In the genomic region with DNA sequence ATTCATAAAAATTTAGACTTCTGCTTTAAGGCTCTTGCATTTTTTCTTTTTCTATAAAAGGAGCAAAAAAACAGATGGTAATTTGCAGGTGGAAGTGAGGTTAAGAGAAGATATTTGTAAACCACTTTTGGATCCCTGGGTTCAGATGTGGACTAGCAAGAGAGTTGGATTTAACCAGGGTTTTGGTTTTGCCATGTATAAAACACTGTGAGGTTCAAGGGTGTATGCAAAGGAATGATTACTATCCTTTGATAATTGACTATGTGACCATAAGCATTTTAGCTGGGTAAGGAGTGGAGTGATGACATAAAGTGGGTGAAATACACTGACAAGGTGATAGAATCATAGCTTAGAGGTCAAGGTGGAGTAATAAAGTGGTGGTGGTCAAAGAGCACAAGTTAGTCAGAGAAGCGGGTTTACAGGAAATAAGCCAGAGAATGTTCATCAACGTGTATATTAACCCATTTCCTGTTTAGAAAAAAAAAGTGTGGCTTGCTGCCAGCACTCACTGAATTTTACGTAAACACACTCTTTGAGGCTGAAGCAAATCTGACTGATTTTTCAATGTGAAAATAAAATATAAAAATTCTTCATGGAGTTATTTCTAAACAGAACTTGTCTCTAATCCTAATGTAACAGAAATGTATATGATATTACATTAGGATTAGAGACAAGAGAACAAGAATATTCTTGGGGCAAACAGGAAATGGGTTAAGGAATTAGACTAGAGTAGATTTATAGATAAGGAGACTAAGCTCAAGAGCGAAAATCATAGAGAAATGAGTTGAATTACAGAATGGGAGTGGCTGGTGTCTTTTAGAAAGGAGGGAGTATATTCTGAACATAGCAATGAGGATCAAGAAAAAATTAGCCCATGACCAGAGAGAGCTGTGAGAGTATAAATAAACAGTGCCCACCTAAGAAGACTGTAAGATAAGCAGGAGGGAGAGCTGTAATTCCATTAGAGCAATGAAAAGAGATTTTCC, we compare ENCODE assay signal across 8 cellular contexts.
DNase-seq lines count a peak whose midpoint lies in the region; ATAC-seq and TF ChIP-seq lines count a peak whose summit lies in the region.

No MANE protein-coding gene starts in this region.

- no peak for TF ChIP-seq CTCF in fibroblast of pulmonary artery (IDR thresholded peaks at IDR 0.05; ENCODE audit: low read length, missing control alignments)
- TF ChIP-seq CTCF in CD14-positive monocyte (IDR thresholded peaks at IDR 0.05), result no peak

- ATAC-seq in HG02970 (IDR thresholded peaks at IDR 0.05; ENCODE audit: low FRiP score, unreplicated experiment), result peak; percentile 76

- intact Hi-C loops in activated naive CD4-positive, alpha-beta T cell treated with anti-CD3 and anti-CD28 coated beads for 36 hours (cut with micrococcal nuclease), result loop anchor here (1.0 to 2.0 kb wide), 2 partner anchors 47 to 87 kb away; no protein-coding TSS in a partner anchor
- intact Hi-C loops in CD14-positive monocyte (cut with micrococcal nuclease), result no loop called here

- H3K27me3 Mint-ChIP-seq in activated naive CD4-positive, alpha-beta T cell treated with anti-CD3 and anti-CD28 coated beads for 36 hours (ENCODE audit: low read depth), result no peaks in the 10 kb centered on the region
- peaks cover 0 to 1% (median 0%) of the 10 kb centered on the region in 3 donors for H3K27me3 Mint-ChIP-seq in CD14-positive monocyte (ENCODE audit: low read depth in 3 of 3)

- peaks cover 9% of the 10 kb centered on the region for H3K36me3 Mint-ChIP-seq in activated naive CD4-positive, alpha-beta T cell treated with anti-CD3 and anti-CD28 coated beads for 36 hours (ENCODE audit: low read depth)
- no peaks in the 10 kb centered on the region for H3K36me3 Mint-ChIP-seq in CD14-positive monocyte

- no peak overlapping the region for H3K4me3 ChIP-seq in fibroblast of pulmonary artery (replicated peaks; ENCODE audit: low read depth, low read length)

- CTCF ChIA-PET in activated naive CD4-positive, alpha-beta T cell treated with anti-CD3 and anti-CD28 coated beads for 36 hours (lab: Charles Lee), result no interaction called here

- peak; percentile 49 for DNase-seq in activated naive CD4-positive, alpha-beta T cell treated with anti-CD3 and anti-CD28 coated beads for 36 hours
- DNase-seq in activated naive CD4-positive, alpha-beta T cell (lab: John Stamatoyannopoulos, UW), result no peak
- DNase-seq in RPMI8226 (peak; percentile 80), fibroblast of pulmonary artery (ENCODE audit: low read depth) (peak; percentile 84), globus pallidus (ENCODE audit: low spot score) (no peak), CD14-positive monocyte (ENCODE audit: low spot score) (no peak), NCI-H2107 treated with DMSO at 0.1 percent for 48 hours (lab: John Stamatoyannopoulos, UW; ENCODE audit: unreplicated experiment) (no peak)

- H3K9me3 Mint-ChIP-seq in activated naive CD4-positive, alpha-beta T cell treated with anti-CD3 and anti-CD28 coated beads for 36 hours, result peaks cover 30% of the 10 kb centered on the region
- peaks cover 9 to 29% (median 22%) of the 10 kb centered on the region in 7 donors for H3K9me3 Mint-ChIP-seq in CD14-positive monocyte

- no peak overlapping the region for H3K4me3 Mint-ChIP-seq in activated naive CD4-positive, alpha-beta T cell treated with anti-CD3 and anti-CD28 coated beads for 36 hours
- no peak overlapping the region for H3K4me3 Mint-ChIP-seq in CD14-positive monocyte

- peaks cover 14% of the 10 kb centered on the region for H3K4me1 Mint-ChIP-seq in activated naive CD4-positive, alpha-beta T cell treated with anti-CD3 and anti-CD28 coated beads for 36 hours (ENCODE audit: low read depth)
- peaks cover 8% of the 10 kb centered on the region for H3K4me1 Mint-ChIP-seq in CD14-positive monocyte

- H3K27ac Mint-ChIP-seq in activated naive CD4-positive, alpha-beta T cell treated with anti-CD3 and anti-CD28 coated beads for 36 hours, result peak overlapping the region; percentile 37
- peak overlapping the region in 1 of 7 donors; percentile 44 for H3K27ac Mint-ChIP-seq in CD14-positive monocyte

Comparison
In these comparisons a context has a peak if more than half of its experiments do, and no peak if none do; other contexts are left out.
1. DNase-seq: peak in activated naive CD4-positive, alpha-beta T cell treated with anti-CD3 and anti-CD28 coated beads for 36 hours (single experiment), RPMI8226 (single experiment) and fibroblast of pulmonary artery (single experiment); none in activated naive CD4-positive, alpha-beta T cell (0 of 4), globus pallidus (single experiment), CD14-positive monocyte (single experiment) and NCI-H2107 treated with DMSO at 0.1 percent for 48 hours (single experiment).